ENCODE assay signal across 20 cellular contexts in the genomic region with DNA sequence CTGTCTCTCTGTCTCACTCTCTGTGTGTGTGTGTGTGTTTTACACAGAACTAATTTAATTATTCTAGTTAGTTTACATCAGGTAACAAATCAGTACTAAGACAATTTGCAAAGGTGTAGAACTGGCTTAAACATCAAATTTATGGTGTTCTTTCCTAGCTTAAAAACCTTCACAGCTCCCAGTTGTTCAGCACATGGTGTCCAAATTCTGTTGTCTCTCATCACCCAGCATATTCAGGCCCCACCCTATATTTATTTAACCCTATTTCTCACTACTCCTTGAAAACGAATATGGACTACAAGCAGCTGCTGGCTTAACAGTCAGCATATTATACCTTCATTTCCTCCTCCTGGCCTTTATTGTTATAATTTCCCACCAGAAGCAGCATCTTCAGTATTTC. TPM values are rescaled to one million over a fixed set of nuclear protein-coding genes. Genes with fewer than 3 reads are reported as not detected.
DNase-seq lines count a peak whose midpoint lies in the region; ATAC-seq, FAIRE-seq and TF ChIP-seq lines count a peak whose summit lies in the region.
"Had no signal": no experiment of that assay in that cellular context is flagged by ENCODE, and none has a peak within 500 bp of the region (broad histone marks: within the 10 kb centered on the region; RNA-seq: fewer than 3 reads in every experiment).

No MANE protein-coding gene starts in this region.

- no peak for DNase-seq in activated T-cell treated with anti-CD3 and anti-CD28 coated beads, Interleukin-2, amount 50 U/mL, for 24 hours
- no peak for DNase-seq in activated T-cell treated with anti-CD3 and anti-CD28 coated beads, Interleukin-2, amount 50 U/mL, for 48 hours
- DNase-seq in bronchial epithelial cell (ENCODE audit: low read depth) (no peak), keratinocyte (ENCODE audit: low read depth, low spot score) (no peak), suprapubic skin (ENCODE audit: low spot score in 2 of 2) (no peak), cerebellar nuclear complex (lab: John Stamatoyannopoulos, UW) (no peak)
- no peak for DNase-seq in stimulated activated naive CD8-positive, alpha-beta T cell treated with anti-CD3 and anti-CD28 coated beads, Interleukin-15, amount 100 ng/mL, for 72 hours
- DNase-seq in stimulated activated naive CD4-positive, alpha-beta T cell (lab: John Stamatoyannopoulos, UW): no peak
- DNase-seq: C1 segment of cervical spinal cord; COR-L47; KG1; MG63; NCI-H1092 treated with DMSO at 0.1 percent for 48 hours; NCI-H1694 treated with DMSO at 0.1 percent for 48 hours; NCI-H345; NCI-H526 treated with DMSO at 0.1 percent for 48 hours; NK-92 treated with Interleukin-12 subunit alpha and Interleukin-12 subunit beta, amount 100 ng/mL, for 24 hours; OCI-M1; RPMI8226 had no signal

- H4K20me1 ChIP-seq in keratinocyte (ENCODE audit: control insufficient read depth, extremely low read depth, insufficient read depth, low read length): no peaks in the 10 kb centered on the region

- dilution Hi-C loops in keratinocyte (cut with MboI; ENCODE audit: extremely low pct_ligation_motif_present, low sequenced_read_pairs): no loop called here

- H3K4me1 ChIP-seq in keratinocyte (ENCODE audit: control insufficient read depth, extremely low read depth, insufficient read depth, low read length) (peaks cover 52% of the 10 kb centered on the region), suprapubic skin (peaks cover 65% of the 10 kb centered on the region)

- H3K9ac ChIP-seq in keratinocyte (ENCODE audit: control insufficient read depth, extremely low read depth, insufficient read depth, low read length): peak overlapping the region; percentile 94

- peak overlapping the region; percentile 37 for H3K27ac Mint-ChIP-seq in activated T-cell treated with anti-CD3 and anti-CD28 coated beads, Interleukin-2, amount 50 U/mL, for 24 hours
- H3K27ac Mint-ChIP-seq in stimulated activated naive CD8-positive, alpha-beta T cell treated with anti-CD3 and anti-CD28 coated beads, Interleukin-15, amount 100 ng/mL, for 72 hours: peak overlapping the region in 1 of 2 donors; percentile 19

- H3K36me3 ChIP-seq in bronchial epithelial cell (ENCODE audit: control insufficient read depth, insufficient read depth, low read length) (peaks cover 4% of the 10 kb centered on the region), keratinocyte (ENCODE audit: control insufficient read depth in 2 of 2, extremely low read depth in 1 of 2, insufficient read depth in 2 of 2, low read length in 2 of 2) (peaks cover 0 to 15% of the 10 kb centered on the region in 2 experiments), suprapubic skin (no peaks in the 10 kb centered on the region)

- no peak for TF ChIP-seq EP300 in suprapubic skin (IDR thresholded peaks at IDR 0.05)

- H3K9me1 ChIP-seq in keratinocyte (ENCODE audit: control insufficient read depth, extremely low read depth, insufficient read depth, low read length): no peaks in the 10 kb centered on the region

- TF ChIP-seq CTCF in bronchial epithelial cell (IDR thresholded peaks at IDR 0.05; ENCODE audit: insufficient read depth, low read length, severe bottlenecking) (no peak), keratinocyte (optimal IDR thresholded peaks at IDR 0.05 in 1 of 3, IDR thresholded peaks at IDR 0.05 in 1 of 3, conservative IDR thresholded peaks at IDR 0.05 in 1 of 3; ENCODE audit: extremely low read depth in 1 of 3, insufficient read depth in 2 of 3, low read length in 3 of 3) (no peak), suprapubic skin (IDR thresholded peaks at IDR 0.05) (no peak)

- 11% methylated on average over 1 of the region's 1 CpG for WGBS in suprapubic skin

- H2AFZ ChIP-seq in keratinocyte (ENCODE audit: control insufficient read depth, low read length): no peak overlapping the region

- H3K36me3 Mint-ChIP-seq in activated T-cell treated with anti-CD3 and anti-CD28 coated beads, Interleukin-2, amount 50 U/mL, for 24 hours (ENCODE audit: low read depth): peaks cover 15% of the 10 kb centered on the region

- no peaks in the 10 kb centered on the region for H3K9me3 ChIP-seq in keratinocyte (ENCODE audit: control insufficient read depth, low read depth, low read length)
- H3K9me3 ChIP-seq in suprapubic skin: no peaks in the 10 kb centered on the region

- H3K9me3 Mint-ChIP-seq in activated T-cell treated with anti-CD3 and anti-CD28 coated beads, Interleukin-2, amount 50 U/mL, for 24 hours: no peaks in the 10 kb centered on the region
- no peaks in the 10 kb centered on the region for H3K9me3 Mint-ChIP-seq in stimulated activated naive CD8-positive, alpha-beta T cell treated with anti-CD3 and anti-CD28 coated beads, Interleukin-15, amount 100 ng/mL, for 72 hours

- H3K4me3 ChIP-seq in bronchial epithelial cell (ENCODE audit: low read depth, low read length): peak overlapping the region; percentile 59
- H3K4me3 ChIP-seq in keratinocyte (ENCODE audit: control insufficient read depth in 2 of 3, extremely low read depth in 1 of 3, insufficient read depth in 2 of 3, low read depth in 1 of 3, low read length in 3 of 3): peak overlapping the region; percentile 61 to 99 (median 99)
- peak overlapping the region; percentile 44 for H3K4me3 ChIP-seq in suprapubic skin
- H3K4me3 ChIP-seq: MG63 had no signal

- H3K27me3 Mint-ChIP-seq in activated T-cell treated with anti-CD3 and anti-CD28 coated beads, Interleukin-2, amount 50 U/mL, for 24 hours: no peaks in the 10 kb centered on the region
- H3K27me3 Mint-ChIP-seq in stimulated activated naive CD8-positive, alpha-beta T cell treated with anti-CD3 and anti-CD28 coated beads, Interleukin-15, amount 100 ng/mL, for 72 hours: no peaks in the 10 kb centered on the region

- peak overlapping the region; percentile 99 for H3K4me2 ChIP-seq in keratinocyte (ENCODE audit: control insufficient read depth, extremely low read depth, insufficient read depth, low read depth, low read length)

- no peak for TF ChIP-seq POLR2A in suprapubic skin (IDR thresholded peaks at IDR 0.05)

- H3K4me3 Mint-ChIP-seq in activated T-cell treated with anti-CD3 and anti-CD28 coated beads, Interleukin-2, amount 50 U/mL, for 24 hours: no peak overlapping the region
- no peak overlapping the region for H3K4me3 Mint-ChIP-seq in stimulated activated naive CD8-positive, alpha-beta T cell treated with anti-CD3 and anti-CD28 coated beads, Interleukin-15, amount 100 ng/mL, for 72 hours

- H3K27me3 ChIP-seq in bronchial epithelial cell (ENCODE audit: control insufficient read depth, insufficient read depth, low read length) (no peaks in the 10 kb centered on the region), keratinocyte (ENCODE audit: control insufficient read depth, extremely low read depth, insufficient read depth, low read length) (no peaks in the 10 kb centered on the region), suprapubic skin (no peaks in the 10 kb centered on the region)
- H3K27me3 ChIP-seq: MG63 had no signal

- FAIRE-seq in bronchial epithelial cell (lab: Jason Lieb, UNC) (no peak), keratinocyte (lab: Jason Lieb, UNC) (no peak)

- peak overlapping the region; percentile 99 for H3K27ac ChIP-seq in keratinocyte (ENCODE audit: control insufficient read depth, insufficient read depth, low read length)
- peak overlapping the region; percentile 79 for H3K27ac ChIP-seq in suprapubic skin
- H3K27ac ChIP-seq: 22Rv1 had no signal

- no peak for ATAC-seq in stimulated activated naive CD8-positive, alpha-beta T cell treated with anti-CD3 and anti-CD28 coated beads, Interleukin-15, amount 100 ng/mL, for 72 hours

- H3K79me2 ChIP-seq in keratinocyte (ENCODE audit: control insufficient read depth, insufficient read depth, low read length): peaks cover 34% of the 10 kb centered on the region

- H3K4me1 Mint-ChIP-seq in activated T-cell treated with anti-CD3 and anti-CD28 coated beads, Interleukin-2, amount 50 U/mL, for 24 hours (ENCODE audit: low read depth): peaks cover 14% of the 10 kb centered on the region
- peaks cover 6% of the 10 kb centered on the region for H3K4me1 Mint-ChIP-seq in stimulated activated naive CD8-positive, alpha-beta T cell treated with anti-CD3 and anti-CD28 coated beads, Interleukin-15, amount 100 ng/mL, for 72 hours

RNA-seq across cellular contexts. Expression of gene IL20RB, which starts 1.1 kb away (rescaled TPM):
- 150 and 291 TPM in 2 replicates for total RNA-seq in bronchial epithelial cell
- 192 to 319 TPM (median 239 TPM) in 3 replicates for polyA plus RNA-seq in keratinocyte
- 184 TPM for polyA plus RNA-seq in keratinocyte (2011; ENCODE audit: low read depth)
- polyA plus RNA-seq in keratinocyte (2011; cell fraction: cytosol; rRNA removed): 225 and 262 TPM in 2 replicates
- 370 and 408 TPM in 2 replicates for polyA plus RNA-seq in keratinocyte (2011; cell fraction: nucleus; rRNA removed)
- 146 and 323 TPM in 2 replicates for polyA plus RNA-seq in keratinocyte (2012; ENCODE audit: low replicate concordance)
- 130 to 258 TPM (median 162 TPM) in 3 replicates for polyA minus RNA-seq in keratinocyte
- 91.5 TPM for polyA minus RNA-seq in keratinocyte (2011; cell fraction: cytosol; rRNA and poly(A)+ RNA removed)
- polyA minus RNA-seq in keratinocyte (2011; cell fraction: nucleus; rRNA and poly(A)+ RNA removed): 103 and 179 TPM in 2 replicates
- total RNA-seq in suprapubic skin: 100 to 1,000 TPM; 218 to 274 (median 257) TPM

Comparison
In these comparisons a context has a peak if more than half of its experiments do, and no peak if none do; other contexts are left out.
1. H3K4me3 ChIP-seq: peak in every context shown above with its lines; median percentile 99 in keratinocyte; 59 in bronchial epithelial cell; 44 in suprapubic skin.